9 cellular contexts compared by ENCODE assay signal in genomic region chr17:75088465-75088895, GRCh38. TPM values are rescaled to one million over a fixed set of nuclear protein-coding genes. Genes with fewer than 3 reads are reported as not detected.
DNase-seq lines count a peak whose midpoint lies in the region; ATAC-seq and TF ChIP-seq lines count a peak whose summit lies in the region.
"Had no signal": no experiment of that assay in that cellular context is flagged by ENCODE, and none has a peak within 500 bp of the region (broad histone marks: within the 10 kb centered on the region; RNA-seq: fewer than 3 reads in every experiment).

No MANE protein-coding gene starts in this region.

- no peak for TF ChIP-seq POLR2A in tibial nerve (IDR thresholded peaks at IDR 0.05)

- WGBS in lung, 2 donors = 71 to 74% methylated on average over 9 of the region's 9 CpGs
- 74 to 81% methylated on average over 9 of the region's 9 CpGs for WGBS in tibial nerve, 2 donors

- no peaks in the 10 kb centered on the region for H3K36me3 Mint-ChIP-seq in activated T-cell treated with anti-CD3 and anti-CD28 coated beads, Interleukin-2, amount 50 U/mL, for 24 hours (ENCODE audit: low read depth)
- H3K36me3 Mint-ChIP-seq in chondrocyte (ENCODE audit: low read depth) = no peaks in the 10 kb centered on the region

- H3K9me3 ChIP-seq in lung (ENCODE audit: control insufficient read depth in 2 of 2, insufficient read depth in 1 of 2, low read length in 1 of 2) (no peaks in the 10 kb centered on the region), tibial nerve (no peaks in the 10 kb centered on the region)

- peak overlapping the region; percentile 82 for H3K27ac Mint-ChIP-seq in activated T-cell treated with anti-CD3 and anti-CD28 coated beads, Interleukin-2, amount 50 U/mL, for 24 hours
- H3K27ac Mint-ChIP-seq in chondrocyte (ENCODE audit: unreplicated experiment) = no peak overlapping the region

- TF ChIP-seq CTCF in chondrocyte (IDR thresholded peaks at IDR 0.05) (no peak), lung (IDR thresholded peaks at IDR 0.05; ENCODE audit: control extremely low read depth, extremely low read depth) (no peak), tibial nerve (IDR thresholded peaks at IDR 0.05) (no peak)

- H3K4me3 Mint-ChIP-seq in activated T-cell treated with anti-CD3 and anti-CD28 coated beads, Interleukin-2, amount 50 U/mL, for 24 hours = peak overlapping the region; percentile 78
- H3K4me3 Mint-ChIP-seq in chondrocyte (ENCODE audit: unreplicated experiment) = peak overlapping the region; percentile 67

- no peaks in the 10 kb centered on the region for H3K27me3 ChIP-seq in lung (ENCODE audit: control insufficient read depth, insufficient read depth)
- no peaks in the 10 kb centered on the region for H3K27me3 ChIP-seq in tibial nerve

- H3K27me3 Mint-ChIP-seq in activated T-cell treated with anti-CD3 and anti-CD28 coated beads, Interleukin-2, amount 50 U/mL, for 24 hours = no peaks in the 10 kb centered on the region
- H3K27me3 Mint-ChIP-seq in chondrocyte (ENCODE audit: low read depth) = no peaks in the 10 kb centered on the region

- H3K36me3 ChIP-seq in lung (ENCODE audit: control insufficient read depth in 2 of 2, insufficient read depth in 2 of 2, low read length in 2 of 2) (no peaks in the 10 kb centered on the region), tibial nerve (no peaks in the 10 kb centered on the region)

- peaks cover 54% of the 10 kb centered on the region for H3K4me1 Mint-ChIP-seq in activated T-cell treated with anti-CD3 and anti-CD28 coated beads, Interleukin-2, amount 50 U/mL, for 24 hours (ENCODE audit: low read depth)
- H3K4me1 Mint-ChIP-seq in chondrocyte (ENCODE audit: low read depth) = peaks cover 39% of the 10 kb centered on the region

- H3K4me3 ChIP-seq in lung (peak overlapping the region; percentile 66), tibial nerve (peak overlapping the region; percentile 41 to 66 (median 52))

- intact Hi-C loops in posterior cingulate gyrus (cut with DNase I) = no loop called here

- H3K27ac ChIP-seq in lung (ENCODE audit: low read depth in 1 of 2, low read length in 1 of 2) (peak overlapping the region; percentile 92 to 99), tibial nerve (peak overlapping the region; percentile 38 to 89 (median 84))
- H3K27ac ChIP-seq: C4-2B had no signal

- no peak for ATAC-seq in lung (ENCODE audit: insufficient read depth, low FRiP score)

- no peak for TF ChIP-seq EP300 in tibial nerve (IDR thresholded peaks at IDR 0.05)

- DNase-seq in activated T-cell treated with anti-CD3 and anti-CD28 coated beads, Interleukin-2, amount 50 U/mL, for 24 hours = peak; percentile 41
- DNase-seq in activated T-cell treated with anti-CD3 and anti-CD28 coated beads, Interleukin-2, amount 50 U/mL, for 48 hours = no peak
- DNase-seq in chondrocyte (ENCODE audit: low spot score) (no peak), lung (ENCODE audit: low spot score) (no peak), tibial nerve (ENCODE audit: low spot score in 2 of 2) (no peak), NCI-H524 (lab: John Stamatoyannopoulos, UW) (no peak), SKM-1 treated with dmso at 0.1 percent for 144 hours (lab: John Stamatoyannopoulos, UW; ENCODE audit: unreplicated experiment) (no peak), posterior cingulate gyrus (no peak)

- peaks cover 0 to 34% of the 10 kb centered on the region in 2 donors for H3K4me1 ChIP-seq in lung (ENCODE audit: control insufficient read depth in 2 of 2, insufficient read depth in 2 of 2, low read length in 2 of 2)
- H3K4me1 ChIP-seq in tibial nerve = peaks cover 0 to 68% (median 38%) of the 10 kb centered on the region in 4 donors

- H3K9me3 Mint-ChIP-seq in activated T-cell treated with anti-CD3 and anti-CD28 coated beads, Interleukin-2, amount 50 U/mL, for 24 hours = no peaks in the 10 kb centered on the region
- H3K9me3 Mint-ChIP-seq in chondrocyte (ENCODE audit: low read depth) = no peaks in the 10 kb centered on the region

RNA-seq across cellular contexts. Expression of gene SLC16A5, which starts 0.7 kb away (rescaled TPM):
- total RNA-seq in chondrocyte (2.1 to 3.0 TPM (median 3.0 TPM) in 3 replicates), lung (10 to 100 TPM; 36.7 to 74.0 TPM), tibial nerve (10 to 100 TPM in 1 of 4 donors, 1 to 10 TPM in 3; 4.6 to 27.9 (median 7.7) TPM)
- 10 to 100 TPM; 27.9 to 48.0 TPM for polyA plus RNA-seq in lung

RNA-seq across cellular contexts. Expression of gene ARMC7, which starts 21.3 kb away (rescaled TPM):
- total RNA-seq in chondrocyte (10.8 to 12.3 TPM (median 12.1 TPM) in 3 replicates), lung (10 to 100 TPM in 1 of 2 donors, 1 to 10 TPM in 1; 8.1 to 19.2 TPM), tibial nerve (10 to 100 TPM in 1 of 4 donors, 1 to 10 TPM in 3; 4.2 to 12.0 (median 8.3) TPM)
- polyA plus RNA-seq in lung = 10 to 100 TPM; 10.2 to 13.5 TPM

RNA-seq across cellular contexts. Expression of gene KCTD2, which starts 41.5 kb away (rescaled TPM):
- total RNA-seq in chondrocyte = 16.8 to 20.4 TPM (median 17.1 TPM) in 3 replicates
- total RNA-seq in lung = 10 to 100 TPM; 21.0 to 22.3 TPM
- polyA plus RNA-seq in lung = 10 to 100 TPM; 15.1 to 17.8 TPM
- total RNA-seq in tibial nerve = 10 to 100 TPM; 24.9 to 33.5 (median 32.6) TPM

RNA-seq across cellular contexts. Expression of gene ATP5PD, which starts 41.7 kb away (rescaled TPM):
- total RNA-seq in chondrocyte = 178 to 185 TPM (median 183 TPM) in 3 replicates
- 100 to 1,000 TPM; 110 to 238 TPM for total RNA-seq in lung
- 100 to 1,000 TPM; 277 to 736 TPM for polyA plus RNA-seq in lung
- 100 to 1,000 TPM; 171 to 241 (median 220) TPM for total RNA-seq in tibial nerve

RNA-seq across cellular contexts. Expression of gene NT5C, which starts 43.1 kb away (rescaled TPM):
- 23.3 to 31.2 TPM (median 30.4 TPM) in 3 replicates for total RNA-seq in chondrocyte
- 10 to 100 TPM; 64.4 to 75.3 TPM for total RNA-seq in lung
- polyA plus RNA-seq in lung = 10 to 100 TPM; 81.2 to 96.3 TPM
- total RNA-seq in tibial nerve = 100 to 1,000 TPM; 137 to 194 (median 166) TPM
